ENCODE assay signal across 1 cellular context in the genomic region with DNA sequence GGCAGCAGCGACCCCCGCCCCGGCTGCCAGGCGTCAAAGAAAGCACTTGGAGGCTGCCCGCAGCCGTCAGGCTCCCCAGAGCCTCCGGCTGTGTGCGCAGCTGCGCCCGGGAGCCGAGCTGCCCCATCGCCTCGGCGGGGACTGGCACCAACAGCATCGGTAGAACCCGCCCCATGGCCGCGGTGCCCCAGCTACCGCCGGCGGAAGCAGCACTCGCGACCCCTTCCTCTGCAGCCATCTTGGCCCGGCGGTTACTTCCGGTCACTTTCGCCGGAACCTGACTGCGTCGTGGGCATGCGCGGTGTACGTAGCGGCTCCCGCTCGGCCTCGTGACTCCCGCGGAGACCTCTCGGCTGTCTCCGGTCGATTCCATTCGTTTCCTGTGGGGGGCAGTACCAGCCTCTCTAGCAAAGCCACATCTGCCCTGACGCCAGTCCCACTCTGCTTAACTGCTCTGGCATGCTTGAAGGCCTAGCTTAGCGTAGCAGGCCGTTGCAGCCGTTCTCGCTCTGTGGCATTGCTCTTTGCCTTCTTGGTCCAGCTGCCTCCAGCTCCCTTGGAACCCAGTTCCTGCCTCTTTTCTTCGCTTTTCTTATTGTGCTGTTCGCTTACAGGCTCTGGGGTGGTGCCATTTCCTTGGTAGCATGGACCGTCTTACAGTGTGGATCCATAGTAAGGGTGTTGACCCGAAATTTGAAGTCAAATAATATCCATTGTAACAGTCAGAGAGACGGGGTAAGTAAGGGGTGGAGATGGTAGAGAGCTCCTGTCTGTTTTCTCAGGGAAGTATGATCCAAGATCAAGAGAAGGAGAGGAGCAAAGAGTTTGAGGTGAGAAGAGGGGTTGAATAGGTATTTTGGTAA.
A peak's percentile ranks its signal among the peaks of the same experiment; 100 is the strongest.
TF ChIP-seq lines count a peak whose summit lies in the region.

A gene with protein sequence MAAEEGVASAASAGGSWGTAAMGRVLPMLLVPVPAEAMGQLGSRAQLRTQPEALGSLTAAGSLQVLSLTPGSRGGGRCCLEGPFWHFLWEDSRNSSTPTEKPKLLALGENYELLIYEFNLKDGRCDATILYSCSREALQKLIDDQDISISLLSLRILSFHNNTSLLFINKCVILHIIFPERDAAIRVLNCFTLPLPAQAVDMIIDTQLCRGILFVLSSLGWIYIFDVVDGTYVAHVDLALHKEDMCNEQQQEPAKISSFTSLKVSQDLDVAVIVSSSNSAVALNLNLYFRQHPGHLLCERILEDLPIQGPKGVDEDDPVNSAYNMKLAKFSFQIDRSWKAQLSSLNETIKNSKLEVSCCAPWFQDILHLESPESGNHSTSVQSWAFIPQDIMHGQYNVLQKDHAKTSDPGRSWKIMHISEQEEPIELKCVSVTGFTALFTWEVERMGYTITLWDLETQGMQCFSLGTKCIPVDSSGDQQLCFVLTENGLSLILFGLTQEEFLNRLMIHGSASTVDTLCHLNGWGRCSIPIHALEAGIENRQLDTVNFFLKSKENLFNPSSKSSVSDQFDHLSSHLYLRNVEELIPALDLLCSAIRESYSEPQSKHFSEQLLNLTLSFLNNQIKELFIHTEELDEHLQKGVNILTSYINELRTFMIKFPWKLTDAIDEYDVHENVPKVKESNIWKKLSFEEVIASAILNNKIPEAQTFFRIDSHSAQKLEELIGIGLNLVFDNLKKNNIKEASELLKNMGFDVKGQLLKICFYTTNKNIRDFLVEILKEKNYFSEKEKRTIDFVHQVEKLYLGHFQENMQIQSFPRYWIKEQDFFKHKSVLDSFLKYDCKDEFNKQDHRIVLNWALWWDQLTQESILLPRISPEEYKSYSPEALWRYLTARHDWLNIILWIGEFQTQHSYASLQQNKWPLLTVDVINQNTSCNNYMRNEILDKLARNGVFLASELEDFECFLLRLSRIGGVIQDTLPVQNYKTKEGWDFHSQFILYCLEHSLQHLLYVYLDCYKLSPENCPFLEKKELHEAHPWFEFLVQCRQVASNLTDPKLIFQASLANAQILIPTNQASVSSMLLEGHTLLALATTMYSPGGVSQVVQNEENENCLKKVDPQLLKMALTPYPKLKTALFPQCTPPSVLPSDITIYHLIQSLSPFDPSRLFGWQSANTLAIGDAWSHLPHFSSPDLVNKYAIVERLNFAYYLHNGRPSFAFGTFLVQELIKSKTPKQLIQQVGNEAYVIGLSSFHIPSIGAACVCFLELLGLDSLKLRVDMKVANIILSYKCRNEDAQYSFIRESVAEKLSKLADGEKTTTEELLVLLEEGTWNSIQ (N-terminal part only) (minus strand): TSS at position 253 of the 863 bp plus-strand sequence. CDS start 15 bp downstream, at position 238.

TF ChIP-seq in GM12878, 131 proteins besides CTCF, POLR2A, EP300 and RAD21 (continued from another document and continues in another):
- TF ChIP-seq, protein P1, sequence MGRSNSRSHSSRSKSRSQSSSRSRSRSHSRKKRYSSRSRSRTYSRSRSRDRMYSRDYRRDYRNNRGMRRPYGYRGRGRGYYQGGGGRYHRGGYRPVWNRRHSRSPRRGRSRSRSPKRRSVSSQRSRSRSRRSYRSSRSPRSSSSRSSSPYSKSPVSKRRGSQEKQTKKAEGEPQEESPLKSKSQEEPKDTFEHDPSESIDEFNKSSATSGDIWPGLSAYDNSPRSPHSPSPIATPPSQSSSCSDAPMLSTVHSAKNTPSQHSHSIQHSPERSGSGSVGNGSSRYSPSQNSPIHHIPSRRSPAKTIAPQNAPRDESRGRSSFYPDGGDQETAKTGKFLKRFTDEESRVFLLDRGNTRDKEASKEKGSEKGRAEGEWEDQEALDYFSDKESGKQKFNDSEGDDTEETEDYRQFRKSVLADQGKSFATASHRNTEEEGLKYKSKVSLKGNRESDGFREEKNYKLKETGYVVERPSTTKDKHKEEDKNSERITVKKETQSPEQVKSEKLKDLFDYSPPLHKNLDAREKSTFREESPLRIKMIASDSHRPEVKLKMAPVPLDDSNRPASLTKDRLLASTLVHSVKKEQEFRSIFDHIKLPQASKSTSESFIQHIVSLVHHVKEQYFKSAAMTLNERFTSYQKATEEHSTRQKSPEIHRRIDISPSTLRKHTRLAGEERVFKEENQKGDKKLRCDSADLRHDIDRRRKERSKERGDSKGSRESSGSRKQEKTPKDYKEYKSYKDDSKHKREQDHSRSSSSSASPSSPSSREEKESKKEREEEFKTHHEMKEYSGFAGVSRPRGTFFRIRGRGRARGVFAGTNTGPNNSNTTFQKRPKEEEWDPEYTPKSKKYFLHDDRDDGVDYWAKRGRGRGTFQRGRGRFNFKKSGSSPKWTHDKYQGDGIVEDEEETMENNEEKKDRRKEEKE (IDR thresholded peaks at IDR 0.05), result no peak
- TF ChIP-seq SRF (IDR thresholded peaks at IDR 0.05; ENCODE audit: low read depth in 2 of 2, low read length in 2 of 2) (peak in 1 of 2 experiments; percentile 26; a peak in 1 of 4 replicates), CBX5 (IDR thresholded peaks at IDR 0.05; ENCODE audit: low read depth) (no peak), HDGF (IDR thresholded peaks at IDR 0.05) (peak; percentile 85; the same call in 1 of the 2 replicates), CHD4 (IDR thresholded peaks at IDR 0.05) (peak; percentile 82; the same call in 1 of the 2 replicates), JUNB (IDR thresholded peaks at IDR 0.05) (no peak), PAX5 (IDR thresholded peaks at IDR 0.05; ENCODE audit: borderline replicate concordance, low read depth, low read length) (peak; percentile 59; the same call in 1 of the 2 replicates), POLR2AphosphoS2 (IDR thresholded peaks at IDR 0.05; ENCODE audit: low read depth, low read length) (peak; percentile 86; the same call in 1 of the 2 replicates), SMAD1 (IDR thresholded peaks at IDR 0.05; ENCODE audit: low read depth, partially characterized antibody) (no peak), NR2C1 (IDR thresholded peaks at IDR 0.05) (peak; percentile 63), PML (IDR thresholded peaks at IDR 0.05; ENCODE audit: low read length) (peak; percentile 93; the same call in 1 of the 2 replicates), PAX8 (IDR thresholded peaks at IDR 0.05) (no peak), SUZ12 (IDR thresholded peaks at IDR 0.05; ENCODE audit: unreplicated experiment) (no peak), BRCA1 (IDR thresholded peaks at IDR 0.05; ENCODE audit: low read depth, low read length) (no peak), MYC (IDR thresholded peaks at IDR 0.05; ENCODE audit: insufficient read depth, insufficient read length, insufficient replicate concordance, low read length, severe bottlenecking) (peak; percentile 63), NFYA (IDR thresholded peaks at IDR 0.05; ENCODE audit: borderline replicate concordance, low read depth, low read length) (no peak), MTA3 (IDR thresholded peaks at IDR 0.05; ENCODE audit: borderline replicate concordance, low read length) (no peak), BHLHE40 (IDR thresholded peaks at IDR 0.05; ENCODE audit: borderline replicate concordance in 1 of 2, low read depth in 2 of 2, low read length in 1 of 2) (peak; percentile 76 to 87), MXI1 (IDR thresholded peaks at IDR 0.05; ENCODE audit: low read depth, low read length) (peak; percentile 91)
- TF ChIP-seq, protein P2, sequence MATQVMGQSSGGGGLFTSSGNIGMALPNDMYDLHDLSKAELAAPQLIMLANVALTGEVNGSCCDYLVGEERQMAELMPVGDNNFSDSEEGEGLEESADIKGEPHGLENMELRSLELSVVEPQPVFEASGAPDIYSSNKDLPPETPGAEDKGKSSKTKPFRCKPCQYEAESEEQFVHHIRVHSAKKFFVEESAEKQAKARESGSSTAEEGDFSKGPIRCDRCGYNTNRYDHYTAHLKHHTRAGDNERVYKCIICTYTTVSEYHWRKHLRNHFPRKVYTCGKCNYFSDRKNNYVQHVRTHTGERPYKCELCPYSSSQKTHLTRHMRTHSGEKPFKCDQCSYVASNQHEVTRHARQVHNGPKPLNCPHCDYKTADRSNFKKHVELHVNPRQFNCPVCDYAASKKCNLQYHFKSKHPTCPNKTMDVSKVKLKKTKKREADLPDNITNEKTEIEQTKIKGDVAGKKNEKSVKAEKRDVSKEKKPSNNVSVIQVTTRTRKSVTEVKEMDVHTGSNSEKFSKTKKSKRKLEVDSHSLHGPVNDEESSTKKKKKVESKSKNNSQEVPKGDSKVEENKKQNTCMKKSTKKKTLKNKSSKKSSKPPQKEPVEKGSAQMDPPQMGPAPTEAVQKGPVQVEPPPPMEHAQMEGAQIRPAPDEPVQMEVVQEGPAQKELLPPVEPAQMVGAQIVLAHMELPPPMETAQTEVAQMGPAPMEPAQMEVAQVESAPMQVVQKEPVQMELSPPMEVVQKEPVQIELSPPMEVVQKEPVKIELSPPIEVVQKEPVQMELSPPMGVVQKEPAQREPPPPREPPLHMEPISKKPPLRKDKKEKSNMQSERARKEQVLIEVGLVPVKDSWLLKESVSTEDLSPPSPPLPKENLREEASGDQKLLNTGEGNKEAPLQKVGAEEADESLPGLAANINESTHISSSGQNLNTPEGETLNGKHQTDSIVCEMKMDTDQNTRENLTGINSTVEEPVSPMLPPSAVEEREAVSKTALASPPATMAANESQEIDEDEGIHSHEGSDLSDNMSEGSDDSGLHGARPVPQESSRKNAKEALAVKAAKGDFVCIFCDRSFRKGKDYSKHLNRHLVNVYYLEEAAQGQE (IDR thresholded peaks at IDR 0.05; ENCODE audit: low read depth, low read length), result no peak
- TF ChIP-seq, protein P3, sequence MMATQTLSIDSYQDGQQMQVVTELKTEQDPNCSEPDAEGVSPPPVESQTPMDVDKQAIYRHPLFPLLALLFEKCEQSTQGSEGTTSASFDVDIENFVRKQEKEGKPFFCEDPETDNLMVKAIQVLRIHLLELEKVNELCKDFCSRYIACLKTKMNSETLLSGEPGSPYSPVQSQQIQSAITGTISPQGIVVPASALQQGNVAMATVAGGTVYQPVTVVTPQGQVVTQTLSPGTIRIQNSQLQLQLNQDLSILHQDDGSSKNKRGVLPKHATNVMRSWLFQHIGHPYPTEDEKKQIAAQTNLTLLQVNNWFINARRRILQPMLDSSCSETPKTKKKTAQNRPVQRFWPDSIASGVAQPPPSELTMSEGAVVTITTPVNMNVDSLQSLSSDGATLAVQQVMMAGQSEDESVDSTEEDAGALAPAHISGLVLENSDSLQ (IDR thresholded peaks at IDR 0.05), result peak; percentile 37; the same call in 1 of the 2 replicates
- TF ChIP-seq, protein P4, sequence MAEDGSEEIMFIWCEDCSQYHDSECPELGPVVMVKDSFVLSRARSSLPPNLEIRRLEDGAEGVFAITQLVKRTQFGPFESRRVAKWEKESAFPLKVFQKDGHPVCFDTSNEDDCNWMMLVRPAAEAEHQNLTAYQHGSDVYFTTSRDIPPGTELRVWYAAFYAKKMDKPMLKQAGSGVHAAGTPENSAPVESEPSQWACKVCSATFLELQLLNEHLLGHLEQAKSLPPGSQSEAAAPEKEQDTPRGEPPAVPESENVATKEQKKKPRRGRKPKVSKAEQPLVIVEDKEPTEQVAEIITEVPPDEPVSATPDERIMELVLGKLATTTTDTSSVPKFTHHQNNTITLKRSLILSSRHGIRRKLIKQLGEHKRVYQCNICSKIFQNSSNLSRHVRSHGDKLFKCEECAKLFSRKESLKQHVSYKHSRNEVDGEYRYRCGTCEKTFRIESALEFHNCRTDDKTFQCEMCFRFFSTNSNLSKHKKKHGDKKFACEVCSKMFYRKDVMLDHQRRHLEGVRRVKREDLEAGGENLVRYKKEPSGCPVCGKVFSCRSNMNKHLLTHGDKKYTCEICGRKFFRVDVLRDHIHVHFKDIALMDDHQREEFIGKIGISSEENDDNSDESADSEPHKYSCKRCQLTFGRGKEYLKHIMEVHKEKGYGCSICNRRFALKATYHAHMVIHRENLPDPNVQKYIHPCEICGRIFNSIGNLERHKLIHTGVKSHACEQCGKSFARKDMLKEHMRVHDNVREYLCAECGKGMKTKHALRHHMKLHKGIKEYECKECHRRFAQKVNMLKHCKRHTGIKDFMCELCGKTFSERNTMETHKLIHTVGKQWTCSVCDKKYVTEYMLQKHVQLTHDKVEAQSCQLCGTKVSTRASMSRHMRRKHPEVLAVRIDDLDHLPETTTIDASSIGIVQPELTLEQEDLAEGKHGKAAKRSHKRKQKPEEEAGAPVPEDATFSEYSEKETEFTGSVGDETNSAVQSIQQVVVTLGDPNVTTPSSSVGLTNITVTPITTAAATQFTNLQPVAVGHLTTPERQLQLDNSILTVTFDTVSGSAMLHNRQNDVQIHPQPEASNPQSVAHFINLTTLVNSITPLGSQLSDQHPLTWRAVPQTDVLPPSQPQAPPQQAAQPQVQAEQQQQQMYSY (CRISPR knock-in tag; IDR thresholded peaks at IDR 0.05), result no peak
- TF ChIP-seq, protein P5, sequence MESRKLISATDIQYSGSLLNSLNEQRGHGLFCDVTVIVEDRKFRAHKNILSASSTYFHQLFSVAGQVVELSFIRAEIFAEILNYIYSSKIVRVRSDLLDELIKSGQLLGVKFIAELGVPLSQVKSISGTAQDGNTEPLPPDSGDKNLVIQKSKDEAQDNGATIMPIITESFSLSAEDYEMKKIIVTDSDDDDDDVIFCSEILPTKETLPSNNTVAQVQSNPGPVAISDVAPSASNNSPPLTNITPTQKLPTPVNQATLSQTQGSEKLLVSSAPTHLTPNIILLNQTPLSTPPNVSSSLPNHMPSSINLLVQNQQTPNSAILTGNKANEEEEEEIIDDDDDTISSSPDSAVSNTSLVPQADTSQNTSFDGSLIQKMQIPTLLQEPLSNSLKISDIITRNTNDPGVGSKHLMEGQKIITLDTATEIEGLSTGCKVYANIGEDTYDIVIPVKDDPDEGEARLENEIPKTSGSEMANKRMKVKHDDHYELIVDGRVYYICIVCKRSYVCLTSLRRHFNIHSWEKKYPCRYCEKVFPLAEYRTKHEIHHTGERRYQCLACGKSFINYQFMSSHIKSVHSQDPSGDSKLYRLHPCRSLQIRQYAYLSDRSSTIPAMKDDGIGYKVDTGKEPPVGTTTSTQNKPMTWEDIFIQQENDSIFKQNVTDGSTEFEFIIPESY (IDR thresholded peaks at IDR 0.05), result no peak
- TF ChIP-seq, protein P6, sequence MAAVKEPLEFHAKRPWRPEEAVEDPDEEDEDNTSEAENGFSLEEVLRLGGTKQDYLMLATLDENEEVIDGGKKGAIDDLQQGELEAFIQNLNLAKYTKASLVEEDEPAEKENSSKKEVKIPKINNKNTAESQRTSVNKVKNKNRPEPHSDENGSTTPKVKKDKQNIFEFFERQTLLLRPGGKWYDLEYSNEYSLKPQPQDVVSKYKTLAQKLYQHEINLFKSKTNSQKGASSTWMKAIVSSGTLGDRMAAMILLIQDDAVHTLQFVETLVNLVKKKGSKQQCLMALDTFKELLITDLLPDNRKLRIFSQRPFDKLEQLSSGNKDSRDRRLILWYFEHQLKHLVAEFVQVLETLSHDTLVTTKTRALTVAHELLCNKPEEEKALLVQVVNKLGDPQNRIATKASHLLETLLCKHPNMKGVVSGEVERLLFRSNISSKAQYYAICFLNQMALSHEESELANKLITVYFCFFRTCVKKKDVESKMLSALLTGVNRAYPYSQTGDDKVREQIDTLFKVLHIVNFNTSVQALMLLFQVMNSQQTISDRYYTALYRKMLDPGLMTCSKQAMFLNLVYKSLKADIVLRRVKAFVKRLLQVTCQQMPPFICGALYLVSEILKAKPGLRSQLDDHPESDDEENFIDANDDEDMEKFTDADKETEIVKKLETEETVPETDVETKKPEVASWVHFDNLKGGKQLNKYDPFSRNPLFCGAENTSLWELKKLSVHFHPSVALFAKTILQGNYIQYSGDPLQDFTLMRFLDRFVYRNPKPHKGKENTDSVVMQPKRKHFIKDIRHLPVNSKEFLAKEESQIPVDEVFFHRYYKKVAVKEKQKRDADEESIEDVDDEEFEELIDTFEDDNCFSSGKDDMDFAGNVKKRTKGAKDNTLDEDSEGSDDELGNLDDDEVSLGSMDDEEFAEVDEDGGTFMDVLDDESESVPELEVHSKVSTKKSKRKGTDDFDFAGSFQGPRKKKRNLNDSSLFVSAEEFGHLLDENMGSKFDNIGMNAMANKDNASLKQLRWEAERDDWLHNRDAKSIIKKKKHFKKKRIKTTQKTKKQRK (IDR thresholded peaks at IDR 0.05; ENCODE audit: low read depth, low read length), result no peak
